In the genomic region with DNA sequence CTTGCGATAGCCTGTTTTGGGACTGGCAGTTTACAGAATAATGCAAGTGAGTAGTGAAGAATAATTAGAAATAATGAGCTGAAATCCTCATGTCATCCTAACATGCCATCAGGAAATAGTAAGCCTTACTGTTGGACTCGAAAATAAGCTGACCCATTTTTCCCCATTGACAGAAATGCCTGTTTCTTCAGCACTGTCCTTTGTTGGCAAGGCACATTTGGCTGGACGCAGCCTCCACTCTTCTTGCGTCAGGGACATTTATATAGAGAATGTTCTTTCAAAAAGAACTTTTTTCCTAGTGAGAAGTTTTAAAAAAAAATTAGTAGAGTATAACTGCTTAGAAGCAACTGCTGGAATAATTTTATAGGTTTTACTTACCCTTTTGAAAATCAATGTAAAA, we compare ENCODE assay signal across 15 cellular contexts. TPM values are rescaled to one million over a fixed set of nuclear protein-coding genes. Genes with fewer than 3 reads are reported as not detected.
A peak's percentile ranks its signal among the peaks of the same experiment; 100 is the strongest.
DNase-seq lines count a peak whose midpoint lies in the region; ATAC-seq and TF ChIP-seq lines count a peak whose summit lies in the region.
"Had no signal": no experiment of that assay in that cellular context is flagged by ENCODE, and none has a peak within 500 bp of the region (broad histone marks: within the 10 kb centered on the region; RNA-seq: fewer than 3 reads in every experiment).

No MANE protein-coding gene starts in this region.

- POLR2A ChIA-PET in PC-9 (lab: Charles Lee; ENCODE audit: unreplicated experiment): interaction anchor here (0.6 to 0.8 kb wide), 2 partner anchors 118 to 199 kb away, joined by 3 to 17 read pairs; no protein-coding TSS in a partner anchor

- no peak for DNase-seq in PC-9
- DNase-seq in dorsolateral prefrontal cortex: peak in 4 of 10 donors; percentile 27 to 50 (median 42)
- peak; percentile 53 for DNase-seq in left ventricle myocardium superior
- DNase-seq in putamen (ENCODE audit: low spot score): peak; percentile 56
- no peak for DNase-seq in T-helper 2 cell
- DNase-seq in prostate gland (ENCODE audit: low spot score): no peak
- DNase-seq: HFFc6, KG1, MG63, NCI-H1092 treated with DMSO at 0.1 percent for 48 hours, NCI-H187, NCI-H774, SHP77 had no signal

- no peak overlapping the region for H2AFZ ChIP-seq in PC-9

- ATAC-seq in left ventricle myocardium superior (peak; percentile 44), GM18505 (IDR thresholded peaks at IDR 0.05; ENCODE audit: unreplicated experiment) (no peak), HG02852 (IDR thresholded peaks at IDR 0.05; ENCODE audit: unreplicated experiment) (no peak)

- TF ChIP-seq CTCF in PC-9 (conservative IDR thresholded peaks at IDR 0.05) (no peak), dorsolateral prefrontal cortex (IDR thresholded peaks at IDR 0.05 in 54 of 56, conservative IDR thresholded peaks at IDR 0.05 in 2 of 56; ENCODE audit: low read depth in 1 of 56, partially characterized antibody in 56 of 56) (no peak), prostate gland (IDR thresholded peaks at IDR 0.05) (no peak)

- H3K9me3 ChIP-seq in PC-9 (ENCODE audit: insufficient read depth, low read depth): peaks cover 11% of the 10 kb centered on the region; the same call in 1 of the 2 replicates
- H3K9me3 ChIP-seq in prostate gland: no peaks in the 10 kb centered on the region
- H3K9me3 ChIP-seq: MG63 had no signal

- TF ChIP-seq POLR2A in GM18505 (IDR thresholded peaks at IDR 0.05; ENCODE audit: borderline replicate concordance, extremely low read depth, insufficient read depth, insufficient read length) (no peak), prostate gland (IDR thresholded peaks at IDR 0.05) (no peak)

- CTCF ChIA-PET in PC-9 (lab: Charles Lee): interaction anchor here (0.6 kb wide), 2 partner anchors 39 to 44 kb away, joined by 4 to 6 read pairs; no protein-coding TSS in a partner anchor

- H3K36me3 ChIP-seq in PC-9 (ENCODE audit: low read depth) (peaks cover 10% of the 10 kb centered on the region), prostate gland (no peaks in the 10 kb centered on the region)

- intact Hi-C loops in PC-9 (cut with micrococcal nuclease; ENCODE audit: unreplicated experiment) (no loop called here), dorsolateral prefrontal cortex (cut with DNase I) (no loop called here), left ventricle myocardium superior (cut with micrococcal nuclease) (no loop called here), prostate gland (cut with DNase I) (no loop called here)

- BruUV-seq in PC-9 (replicated peaks; lab: Mats Ljungman, UMichigan): no TSS peak

- no peak overlapping the region for H3K4me2 ChIP-seq in PC-9

- H4K20me1 ChIP-seq in PC-9 (ENCODE audit: insufficient read depth): no peaks in the 10 kb centered on the region

- WGBS in prostate gland: 53% methylated on average over 4 of the region's 4 CpGs

- no peaks in the 10 kb centered on the region for H3K9me2 ChIP-seq in PC-9 (ENCODE audit: insufficient read depth)

- no peak overlapping the region for H3K4me3 ChIP-seq in PC-9
- H3K4me3 ChIP-seq in dorsolateral prefrontal cortex: peak overlapping the region in 1 of 59 donors; percentile 9
- no peak overlapping the region for H3K4me3 ChIP-seq in prostate gland
- H3K4me3 ChIP-seq: MG63 had no signal

- H3K79me2 ChIP-seq in PC-9 (ENCODE audit: low read depth): peaks cover 97% of the 10 kb centered on the region

- H3F3A ChIP-seq in PC-9 (ENCODE audit: insufficient read depth, low read depth): peaks cover 61% of the 10 kb centered on the region

- H3K4me1 ChIP-seq in PC-9 (replicated peaks; ENCODE audit: insufficient read depth) (peaks cover 40% of the 10 kb centered on the region), prostate gland (replicated peaks) (peaks cover 7% of the 10 kb centered on the region)

- H3K27me3 ChIP-seq in PC-9 (ENCODE audit: insufficient read depth, low read depth): no peaks in the 10 kb centered on the region
- H3K27me3 ChIP-seq in dorsolateral prefrontal cortex: no peaks in the 10 kb centered on the region
- H3K27me3 ChIP-seq in prostate gland (replicated peaks; ENCODE audit: insufficient read depth): no peaks in the 10 kb centered on the region
- H3K27me3 ChIP-seq: MG63 had no signal

- H3K27ac ChIP-seq in PC-9 (peak overlapping the region; percentile 22), dorsolateral prefrontal cortex (peak overlapping the region in 43 of 59 donors; percentile 0 to 78 (median 58)), prostate gland (no peak overlapping the region)

RNA-seq across cellular contexts. Expression of a gene that starts 47.1 kb away (rescaled TPM):
- 87.8 and 104 TPM in 2 replicates for total RNA-seq in PC-9 (2021)
- 100 to 1,000 TPM in 119 of 120 experiments, 10 to 100 TPM in 1; 91.6 to 219 (median 129) TPM for total RNA-seq in dorsolateral prefrontal cortex
- total RNA-seq in left ventricle myocardium superior: 69.7 TPM
- total RNA-seq in prostate gland: 10 to 100 TPM; 56.3 to 75.0 TPM

RNA-seq across cellular contexts. Expression of a gene that starts 57.2 kb away (rescaled TPM):
- total RNA-seq in PC-9 (2021) (332 and 411 TPM in 2 replicates), dorsolateral prefrontal cortex (100 to 1,000 TPM in 112 of 120 experiments, 10 to 100 TPM in 8; 73.1 to 190 (median 146) TPM), left ventricle myocardium superior (85.2 TPM), prostate gland (100 to 1,000 TPM; 118 to 141 TPM)

Comparison
In these comparisons a context has a peak if more than half of its experiments do, and no peak if none do; other contexts are left out.
1. DNase-seq: peak in left ventricle myocardium superior (single experiment) and putamen (single experiment); none in PC-9 (0 of 2), T-helper 2 cell (0 of 5) and prostate gland (single experiment).
2. H3K27ac ChIP-seq: peak in PC-9 (single experiment) and dorsolateral prefrontal cortex (43 of 59); none in prostate gland (0 of 2).